8 cellular contexts compared by ENCODE assay signal in the genomic region with DNA sequence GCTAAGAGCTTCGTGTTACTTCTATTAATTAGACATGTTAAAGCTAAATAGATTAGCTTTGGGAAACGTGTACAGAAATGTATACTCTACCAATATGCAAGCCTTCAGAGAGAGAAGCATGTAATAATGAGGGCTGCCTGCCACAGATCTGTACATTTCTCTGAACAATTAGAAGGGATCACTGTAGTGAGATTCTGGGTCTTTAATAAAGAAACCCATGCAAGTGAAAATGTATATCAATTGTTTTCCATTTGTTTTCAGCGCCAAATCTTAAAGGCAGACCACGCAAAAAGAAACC.
DNase-seq lines count a peak whose midpoint lies in the region; ATAC-seq and TF ChIP-seq lines count a peak whose summit lies in the region.

No MANE protein-coding gene starts in this region.

- H3K4me1 ChIP-seq in mesodermal cell (ENCODE audit: control insufficient read depth, insufficient read depth, low read length, poor library complexity, severe bottlenecking): peaks cover 36% of the 10 kb centered on the region
- H3K4me1 ChIP-seq in tibial nerve: peaks cover 0 to 82% (median 62%) of the 10 kb centered on the region in 4 donors

- WGBS in mesodermal cell (ENCODE audit: insufficient coverage in 2 of 2), 2 experiments: 50 to 78% methylated on average over 1 to 3 of the region's 4 CpGs
- 31 to 37% methylated on average over 4 of the region's 4 CpGs for WGBS in tibial nerve, 2 donors

- H3K27ac Mint-ChIP-seq in brain: peak overlapping the region; percentile 76 to 98 (median 95)

- no peak for DNase-seq in activated T-cell treated with anti-CD3 and anti-CD28 coated beads, Interleukin-2, amount 50 U/mL, for 4 hours
- DNase-seq in activated T-cell treated with anti-CD3 and anti-CD28 coated beads, Interleukin-2, amount 50 U/mL, for 48 hours: no peak
- DNase-seq in tibial nerve (ENCODE audit: low spot score in 2 of 2) (no peak), NK-92 (lab: John Stamatoyannopoulos, UW; ENCODE audit: unreplicated experiment) (no peak), hypothalamus (lab: John Stamatoyannopoulos, UW) (no peak), NCI-H1694 (lab: John Stamatoyannopoulos, UW) (no peak)

- H3K27me3 Mint-ChIP-seq in activated T-cell treated with anti-CD3 and anti-CD28 coated beads, Interleukin-2, amount 50 U/mL, for 4 hours (ENCODE audit: low read depth): no peaks in the 10 kb centered on the region
- H3K27me3 Mint-ChIP-seq in brain: peaks cover 5% of the 10 kb centered on the region

- H3K4me3 ChIP-seq in mesodermal cell (ENCODE audit: extremely low read depth, insufficient read depth, low read length, poor library complexity, severe bottlenecking) (peak overlapping the region; percentile 51), tibial nerve (peak overlapping the region; percentile 48 to 66 (median 56))

- no peaks in the 10 kb centered on the region for H3K9me3 Mint-ChIP-seq in activated T-cell treated with anti-CD3 and anti-CD28 coated beads, Interleukin-2, amount 50 U/mL, for 4 hours
- H3K9me3 Mint-ChIP-seq in brain: peaks cover 0 to 2% (median 0%) of the 10 kb centered on the region in 5 experiments

- H3K4me1 Mint-ChIP-seq in activated T-cell treated with anti-CD3 and anti-CD28 coated beads, Interleukin-2, amount 50 U/mL, for 4 hours (ENCODE audit: low read depth): peaks cover 91% of the 10 kb centered on the region
- peaks cover 86% of the 10 kb centered on the region for H3K4me1 Mint-ChIP-seq in brain

- H3K27ac ChIP-seq in mesodermal cell (ENCODE audit: low read depth, low read length, severe bottlenecking): peak overlapping the region; percentile 77
- peak overlapping the region; percentile 92 to 99 (median 98) for H3K27ac ChIP-seq in tibial nerve

- ATAC-seq in activated T-cell treated with anti-CD3 and anti-CD28 coated beads, Interleukin-2, amount 50 U/mL, for 4 hours: no peak

- peak overlapping the region; percentile 94 for H3K4me3 Mint-ChIP-seq in activated T-cell treated with anti-CD3 and anti-CD28 coated beads, Interleukin-2, amount 50 U/mL, for 4 hours
- H3K4me3 Mint-ChIP-seq in brain: peak overlapping the region; percentile 80 to 92 (median 82)

- TF ChIP-seq POLR2A in tibial nerve (IDR thresholded peaks at IDR 0.05): no peak

- TF ChIP-seq EP300 in tibial nerve (IDR thresholded peaks at IDR 0.05): no peak

- no peaks in the 10 kb centered on the region for H3K9me3 ChIP-seq in mesodermal cell (ENCODE audit: control insufficient read depth, low read length)
- no peaks in the 10 kb centered on the region for H3K9me3 ChIP-seq in tibial nerve

- no peaks in the 10 kb centered on the region for H3K27me3 ChIP-seq in tibial nerve

- H3K36me3 ChIP-seq in mesodermal cell (ENCODE audit: control insufficient read depth, insufficient read depth, low read length) (peaks cover 41% of the 10 kb centered on the region), tibial nerve (peaks cover 0 to 37% (median 2%) of the 10 kb centered on the region in 3 donors)

- peaks cover 66% of the 10 kb centered on the region for H3K36me3 Mint-ChIP-seq in activated T-cell treated with anti-CD3 and anti-CD28 coated beads, Interleukin-2, amount 50 U/mL, for 4 hours (ENCODE audit: insufficient read depth)
- peaks cover 34% of the 10 kb centered on the region for H3K36me3 Mint-ChIP-seq in brain

- TF ChIP-seq CTCF in brain (conservative IDR thresholded peaks at IDR 0.05): no peak
- TF ChIP-seq CTCF in tibial nerve (IDR thresholded peaks at IDR 0.05): no peak
